7 cellular contexts compared by ENCODE assay signal in the genomic region with DNA sequence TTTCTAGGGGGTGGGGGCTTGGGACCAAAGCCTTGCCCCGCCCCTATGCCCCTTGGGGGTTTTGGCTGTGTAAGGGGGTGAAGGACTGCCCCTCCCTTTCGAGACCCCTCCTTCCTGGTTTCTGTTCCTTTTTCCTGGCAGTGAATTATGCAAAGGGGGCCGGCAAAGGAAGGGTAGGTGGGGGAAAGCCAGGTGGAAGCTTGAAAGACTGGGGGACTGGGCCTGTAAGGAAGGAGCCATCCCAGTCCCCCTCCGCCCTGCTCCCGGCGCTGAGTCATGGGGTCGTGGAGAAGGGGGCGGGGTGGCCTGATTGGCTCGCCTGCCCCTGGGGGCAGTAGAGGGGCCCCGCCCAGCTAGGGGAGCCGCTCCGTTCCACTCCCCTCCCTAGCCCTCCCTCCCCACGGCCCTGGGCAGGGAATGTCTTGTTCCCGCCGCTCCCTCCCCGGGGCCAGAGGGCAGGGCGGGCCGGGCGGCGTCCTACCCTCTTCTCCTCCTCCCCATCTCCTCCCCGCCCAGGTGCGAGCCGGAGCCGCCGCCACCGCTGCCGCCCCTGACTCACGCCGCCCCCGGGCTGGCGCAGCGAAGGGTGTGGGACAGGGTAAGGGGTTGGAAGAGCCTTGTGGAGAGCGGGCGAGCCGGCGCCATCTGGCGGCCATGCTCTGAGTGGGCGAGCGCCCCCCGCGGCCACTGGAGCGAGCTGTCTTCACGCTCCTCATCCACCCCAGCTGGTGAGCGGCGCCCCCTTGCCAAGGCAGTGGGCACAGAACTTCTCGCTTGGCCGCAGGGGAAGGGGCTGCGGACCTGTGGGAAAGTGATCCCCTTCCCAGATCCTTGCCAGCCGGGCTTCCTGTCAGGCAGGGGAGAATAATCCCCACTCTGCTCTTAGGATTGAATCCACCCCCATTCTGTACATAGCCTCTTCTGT. TPM values are rescaled to one million over a fixed set of nuclear protein-coding genes. Genes with fewer than 3 reads are reported as not detected.
A peak's percentile ranks its signal among the peaks of the same experiment; 100 is the strongest.
DNase-seq lines count a peak whose midpoint lies in the region; ATAC-seq and TF ChIP-seq lines count a peak whose summit lies in the region.

No MANE protein-coding gene starts in this region.

- H3K9me3 Mint-ChIP-seq in immature natural killer cell: no peaks in the 10 kb centered on the region

- TF ChIP-seq CTCF in WERI-Rb-1 (IDR thresholded peaks at IDR 0.05; ENCODE audit: low read depth, low read length) (peak; percentile 100), smooth muscle cell (IDR thresholded peaks at IDR 0.05; ENCODE audit: borderline replicate concordance, insufficient read depth, poor library complexity, severe bottlenecking) (peak; percentile 98)

- no peak overlapping the region for H2AFZ ChIP-seq in smooth muscle cell (ENCODE audit: low read depth)

- no peaks in the 10 kb centered on the region for H3K9me3 ChIP-seq in WERI-Rb-1 (ENCODE audit: severe bottlenecking)
- H3K9me3 ChIP-seq in smooth muscle cell (replicated peaks; ENCODE audit: low read depth): no peaks in the 10 kb centered on the region

- H3K4me2 ChIP-seq in smooth muscle cell: peak overlapping the region; percentile 83

- H3K27me3 ChIP-seq in WERI-Rb-1 (ENCODE audit: insufficient read depth, low read depth, severe bottlenecking): no peaks in the 10 kb centered on the region
- no peaks in the 10 kb centered on the region for H3K27me3 ChIP-seq in smooth muscle cell (ENCODE audit: low read depth)

- DNase-seq in NCI-H2107 treated with DMSO at 0.1 percent for 48 hours (lab: John Stamatoyannopoulos, UW; ENCODE audit: unreplicated experiment): peak; percentile 59
- DNase-seq in WERI-Rb-1: peak; percentile 98
- DNase-seq in T47D (ENCODE audit: low read depth in 1 of 2, low spot score in 1 of 2): peak; percentile 65 to 95
- peak; percentile 84 to 86 (median 85) for DNase-seq in immature natural killer cell
- DNase-seq in smooth muscle cell (lab: John Stamatoyannopoulos, UW; ENCODE audit: unreplicated experiment): peak; percentile 84

- peaks cover 34 to 40% of the 10 kb centered on the region in 2 donors for H3K4me1 Mint-ChIP-seq in immature natural killer cell

- H3K27ac Mint-ChIP-seq in immature natural killer cell: no peak overlapping the region

- H3K27ac ChIP-seq in WERI-Rb-1 (peak overlapping the region; percentile 84), smooth muscle cell (ENCODE audit: low read depth) (peak overlapping the region; percentile 75)

- H3K4me3 ChIP-seq in WERI-Rb-1 (ENCODE audit: low read depth, low read length): peak overlapping the region; percentile 44
- H3K4me3 ChIP-seq in smooth muscle cell: peak overlapping the region; percentile 47

- ATAC-seq in GM18502 (IDR thresholded peaks at IDR 0.05; ENCODE audit: poor library complexity, unreplicated experiment) (peak; percentile 81), HG02884 (IDR thresholded peaks at IDR 0.05; ENCODE audit: unreplicated experiment) (peak; percentile 71)

- H3K27me3 Mint-ChIP-seq in immature natural killer cell (ENCODE audit: low read depth in 3 of 3): peaks cover 0 to 2% (median 0%) of the 10 kb centered on the region in 3 donors

- H3K79me2 ChIP-seq in smooth muscle cell (ENCODE audit: low read depth): no peaks in the 10 kb centered on the region

- 11% methylated on average over 16 of the region's 49 CpGs for WGBS in smooth muscle cell (ENCODE audit: low lambda C conversion rate)

- peaks cover 11% of the 10 kb centered on the region for H3K4me1 ChIP-seq in smooth muscle cell (ENCODE audit: low read depth)

- in situ Hi-C loops in T47D (cut with HindIII; ENCODE audit: low pct_unique_long_range_greater_than_20kb, low sequenced_read_pairs): no loop called here

- peaks cover 34% of the 10 kb centered on the region for H3K36me3 ChIP-seq in WERI-Rb-1
- no peaks in the 10 kb centered on the region for H3K36me3 ChIP-seq in smooth muscle cell (ENCODE audit: low read depth)

- peaks cover 3% of the 10 kb centered on the region for H3F3A ChIP-seq in smooth muscle cell (ENCODE audit: low read depth)

- H3K36me3 Mint-ChIP-seq in immature natural killer cell: peaks cover 0 to 4% (median 0%) of the 10 kb centered on the region in 3 donors

- peak overlapping the region; percentile 25 for H3K9ac ChIP-seq in smooth muscle cell (ENCODE audit: low read depth)

- peak overlapping the region in 4 of 5 donors; percentile 25 to 59 (median 42) for H3K4me3 Mint-ChIP-seq in immature natural killer cell

- peaks cover 11% of the 10 kb centered on the region for H4K20me1 ChIP-seq in smooth muscle cell (ENCODE audit: low read depth)

RNA-seq across cellular contexts. Expression of a gene that starts 14.7 kb away (rescaled TPM):
- 1 to 10 TPM in 2 of 3 donors, under 1 TPM in 1; 0.96 to 3.3 (median 1.8) TPM for polyA plus RNA-seq in immature natural killer cell
- total RNA-seq in smooth muscle cell: 15.3 and 15.5 TPM in 2 replicates
- polyA plus RNA-seq in smooth muscle cell: 7.5 and 10.0 TPM in 2 replicates

RNA-seq across cellular contexts. Expression of a gene that starts 16.3 kb away (rescaled TPM):
- polyA plus RNA-seq in immature natural killer cell: not detected
- 1.1 TPM in 1 of 2 replicates, not detected in the other for total RNA-seq in smooth muscle cell
- 1.2 and 1.3 TPM in 2 replicates for polyA plus RNA-seq in smooth muscle cell

RNA-seq across cellular contexts. Expression of a gene that starts 16.3 kb away (rescaled TPM):
- polyA plus RNA-seq in immature natural killer cell (not detected), smooth muscle cell (not detected in 2 replicates)
- total RNA-seq in smooth muscle cell: not detected in 2 replicates

RNA-seq across cellular contexts. Expression of a gene that starts 23.9 kb away (rescaled TPM):
- polyA plus RNA-seq in immature natural killer cell (not detected), smooth muscle cell (not detected in 2 replicates)
- total RNA-seq in smooth muscle cell: not detected in 2 replicates

RNA-seq across cellular contexts. Expression of a gene that starts 33.8 kb away (rescaled TPM):
- polyA plus RNA-seq in immature natural killer cell (10 to 100 TPM; 10.4 to 27.1 (median 24.3) TPM), smooth muscle cell (41.2 and 49.4 TPM in 2 replicates)
- 29.8 and 45.4 TPM in 2 replicates for total RNA-seq in smooth muscle cell

Comparison
In these comparisons a context has a peak if more than half of its experiments do, and no peak if none do; other contexts are left out.
1. Peak in every context shown above with its lines: DNase-seq, ATAC-seq, H3K4me3 ChIP-seq and H3K27ac ChIP-seq.